Comparison of ENCODE assay signal across 1 cellular context in the genomic region with DNA sequence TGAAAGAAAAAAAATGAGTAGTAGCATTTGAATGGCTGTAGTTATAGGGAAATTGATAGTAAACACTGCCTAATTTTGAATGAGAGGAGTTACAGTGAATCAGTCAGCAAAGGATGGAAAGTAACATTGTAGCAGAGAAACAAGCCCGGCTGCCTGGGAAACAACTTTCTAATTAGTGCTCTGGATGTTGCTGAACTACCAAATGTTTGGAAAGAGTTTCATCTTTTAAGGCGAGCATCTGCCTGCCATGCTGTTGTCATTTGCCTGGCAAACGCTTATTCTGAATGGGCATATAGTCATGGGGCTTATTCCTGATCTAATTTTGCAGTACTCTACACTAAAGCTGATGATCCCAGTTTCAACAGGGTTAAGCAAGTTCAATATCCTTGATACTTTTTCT.
TF ChIP-seq lines count a peak whose summit lies in the region.

No MANE protein-coding gene starts in this region.

TF ChIP-seq in SK-N-SH, 30 proteins besides CTCF, POLR2A, EP300 and RAD21 (continued from another document):
- TF ChIP-seq, protein P1, sequence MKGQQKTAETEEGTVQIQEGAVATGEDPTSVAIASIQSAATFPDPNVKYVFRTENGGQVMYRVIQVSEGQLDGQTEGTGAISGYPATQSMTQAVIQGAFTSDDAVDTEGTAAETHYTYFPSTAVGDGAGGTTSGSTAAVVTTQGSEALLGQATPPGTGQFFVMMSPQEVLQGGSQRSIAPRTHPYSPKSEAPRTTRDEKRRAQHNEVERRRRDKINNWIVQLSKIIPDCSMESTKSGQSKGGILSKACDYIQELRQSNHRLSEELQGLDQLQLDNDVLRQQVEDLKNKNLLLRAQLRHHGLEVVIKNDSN (IDR thresholded peaks at IDR 0.05; ENCODE audit: borderline replicate concordance, low read depth), result no peak
- no peak for TF ChIP-seq FOSL2 (IDR thresholded peaks at IDR 0.05; ENCODE audit: borderline replicate concordance, low read depth)
TF ChIP-seq in SK-N-SH: peak in this region for 0.
